In the genomic region with DNA sequence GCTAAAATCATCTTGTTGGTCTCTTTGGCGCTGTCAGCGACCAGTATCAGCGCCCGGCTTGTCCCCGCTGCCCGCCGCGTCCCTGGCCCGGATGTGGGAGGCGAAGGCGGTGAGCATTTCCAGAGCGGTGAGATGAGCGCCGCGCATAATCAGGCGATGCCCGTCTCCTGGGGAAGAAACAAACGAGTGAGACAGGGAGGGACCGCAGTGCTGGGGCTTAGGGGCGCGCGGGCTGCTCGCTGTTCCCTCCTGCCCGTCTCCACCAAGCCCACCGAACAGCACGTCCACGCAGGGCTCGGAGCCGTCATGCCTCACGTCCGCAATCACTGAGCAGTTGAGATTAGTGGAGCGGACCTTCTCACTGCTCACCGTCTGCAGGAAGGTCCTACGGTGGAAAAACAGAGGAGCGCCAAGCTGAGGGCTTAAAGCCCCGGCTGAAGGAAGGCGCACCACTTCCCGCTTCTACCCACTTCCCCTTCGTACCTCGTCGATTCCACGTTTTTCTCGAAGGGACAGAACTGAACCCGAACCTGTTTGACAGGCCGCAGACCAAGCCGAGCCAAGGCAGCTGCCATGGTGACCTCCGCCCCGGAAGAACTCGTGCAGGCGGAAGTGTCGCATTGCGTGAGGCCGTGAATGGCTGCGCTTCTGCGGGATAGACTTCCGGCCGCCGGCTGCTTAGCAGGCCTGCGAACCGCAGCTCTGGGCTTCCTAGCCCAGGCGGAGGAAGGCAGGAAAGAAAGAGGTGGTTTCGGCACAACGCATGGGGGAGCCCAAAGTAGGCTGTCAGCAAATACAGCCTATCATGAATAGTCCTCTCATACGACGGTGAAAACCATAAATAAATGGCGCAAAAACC, we compare ENCODE assay signal across 8 cellular contexts. TPM values are rescaled to one million over a fixed set of nuclear protein-coding genes. Genes with fewer than 3 reads are reported as not detected.
DNase-seq lines count a peak whose midpoint lies in the region; ATAC-seq lines count a peak whose summit lies in the region.

A gene (minus strand): TSS at position 595 of the 859 bp plus-strand sequence. CDS start 20 bp downstream, at position 575.

- H3K9me3 Mint-ChIP-seq in CD4-positive, CD25-positive, alpha-beta regulatory T cell = peaks cover 0 to 2% (median 0%) of the 10 kb centered on the region in 7 donors

- peak; percentile 94 to 98 (median 95) for DNase-seq in CD4-positive, CD25-positive, alpha-beta regulatory T cell
- peak; percentile 87 for DNase-seq in NK-92 treated with Interleukin-12 subunit alpha and Interleukin-12 subunit beta, amount 100 ng/mL, for 24 hours (lab: John Stamatoyannopoulos, UW)
- DNase-seq in activated CD8-positive, alpha-beta memory T cell treated with anti-CD3 and anti-CD28 coated beads for 1 hour (ENCODE audit: extremely low read depth in 1 of 2, low read depth in 1 of 2) = peak; percentile 94 to 97
- peak; percentile 99 for DNase-seq in effector CD4-positive, alpha-beta T cell
- DNase-seq in lung microvascular endothelial cell (ENCODE audit: low read depth in 2 of 2) = peak; percentile 95
- peak; percentile 88 to 98 (median 92) for DNase-seq in stimulated activated CD4-positive, alpha-beta T cell treated with anti-CD3 and anti-CD28 coated beads, TNF-alpha, amount 100 ng/mL, for 4 hours (ENCODE audit: low read depth in 3 of 3)

- peaks cover 15% of the 10 kb centered on the region for H3K36me3 ChIP-seq in CD4-positive, CD25-positive, alpha-beta regulatory T cell (ENCODE audit: control insufficient read depth, insufficient read depth, low read length)

- H3K27ac ChIP-seq in CD4-positive, CD25-positive, alpha-beta regulatory T cell (ENCODE audit: insufficient read depth, low read length, poor library complexity, severe bottlenecking) = peak within 1 kb of the TSS; percentile 92

- H3K9me3 ChIP-seq in CD4-positive, CD25-positive, alpha-beta regulatory T cell (ENCODE audit: control insufficient read depth in 2 of 2, low read length in 2 of 2) = no peaks in the 10 kb centered on the region

- peaks cover 5% of the 10 kb centered on the region for H3K27me3 Mint-ChIP-seq in CD4-positive, CD25-positive, alpha-beta regulatory T cell

- peaks cover 17% of the 10 kb centered on the region for H3K36me3 Mint-ChIP-seq in CD4-positive, CD25-positive, alpha-beta regulatory T cell

- H3K4me3 ChIP-seq in CD4-positive, CD25-positive, alpha-beta regulatory T cell (ENCODE audit: low read depth, low read length) = peak within 1 kb of the TSS; percentile 92

- peaks cover 5 to 28% (median 15%) of the 10 kb centered on the region in 4 donors for H3K4me1 Mint-ChIP-seq in CD4-positive, CD25-positive, alpha-beta regulatory T cell

- H3K4me3 Mint-ChIP-seq in CD4-positive, CD25-positive, alpha-beta regulatory T cell = peak within 1 kb of the TSS; percentile 92 to 98 (median 94)

- ATAC-seq in CD4-positive, CD25-positive, alpha-beta regulatory T cell (ENCODE audit: low read depth in 2 of 2) = peak; percentile 94
- ATAC-seq in GM19397 (IDR thresholded peaks at IDR 0.05; ENCODE audit: unreplicated experiment) (peak; percentile 83), HG03565 (IDR thresholded peaks at IDR 0.05; ENCODE audit: unreplicated experiment) (peak; percentile 74)

- H3K27me3 ChIP-seq in CD4-positive, CD25-positive, alpha-beta regulatory T cell (ENCODE audit: control insufficient read depth, insufficient read depth, low read length) = no peaks in the 10 kb centered on the region

- H3K27ac Mint-ChIP-seq in CD4-positive, CD25-positive, alpha-beta regulatory T cell = peak within 1 kb of the TSS; percentile 97 to 99 (median 99)

- peaks cover 26% of the 10 kb centered on the region for H3K4me1 ChIP-seq in CD4-positive, CD25-positive, alpha-beta regulatory T cell (ENCODE audit: control insufficient read depth, insufficient read depth, low read length, poor library complexity, severe bottlenecking)

RNA-seq across cellular contexts. Expression of the gene that starts here (rescaled TPM):
- 57.2 TPM for total RNA-seq in CD4-positive, CD25-positive, alpha-beta regulatory T cell
- 100 to 1,000 TPM; 120 to 163 (median 137) TPM for polyA plus RNA-seq in CD4-positive, CD25-positive, alpha-beta regulatory T cell
- 28.5 and 39.9 TPM in 2 replicates for total RNA-seq in lung microvascular endothelial cell

Comparison
In these comparisons a context has a peak if more than half of its experiments do, and no peak if none do; other contexts are left out.
1. Peak in every context shown above with its lines: DNase-seq, ATAC-seq, H3K4me3 ChIP-seq and H3K27ac ChIP-seq.